In genomic region chr10:102043456-102043855, GRCh38 we compare ENCODE assay signal across 26 cellular contexts.
"Had no signal": no experiment of that assay in that cellular context is flagged by ENCODE, and none has a peak within 500 bp of the region (broad histone marks: within the 10 kb centered on the region; RNA-seq: fewer than 3 reads in every experiment).

No MANE protein-coding gene starts in this region.

- H3K36me3 ChIP-seq: brain microvascular endothelial cell, ovary, prostate gland had no signal

- H3K27ac Mint-ChIP-seq: activated B cell treated with CpG ODN at 0.5 μM for 24 hours; activated CD8-positive, alpha-beta T cell treated with anti-CD3 and anti-CD28 coated beads for 36 hours; activated naive CD8-positive, alpha-beta T cell; nephron progenitor cell; stimulated activated naive B cell treated with anti-CD40 and anti-IgM and Interleukin-4, amounts not matched to agents 10 μg/mL and 1 μg/mL and 100 μg/mL, for 72 hours; T-cell had no signal

- H3K4me3 ChIP-seq: adrenal gland, coronary artery, dorsolateral prefrontal cortex, heart left ventricle, left lung, ovary, prostate gland, sigmoid colon, stomach, thyroid gland had no signal

- H3K27me3 Mint-ChIP-seq: activated B cell treated with CpG ODN at 0.5 μM for 24 hours; activated CD8-positive, alpha-beta T cell treated with anti-CD3 and anti-CD28 coated beads for 36 hours; activated naive CD8-positive, alpha-beta T cell; stimulated activated naive B cell treated with anti-CD40 and anti-IgM and Interleukin-4, amounts not matched to agents 10 μg/mL and 1 μg/mL and 100 μg/mL, for 72 hours; T-cell had no signal

- H3K4me3 Mint-ChIP-seq: activated B cell treated with CpG ODN at 0.5 μM for 24 hours; activated CD8-positive, alpha-beta T cell treated with anti-CD3 and anti-CD28 coated beads for 36 hours; activated naive CD8-positive, alpha-beta T cell; nephron progenitor cell; stimulated activated naive B cell treated with anti-CD40 and anti-IgM and Interleukin-4, amounts not matched to agents 10 μg/mL and 1 μg/mL and 100 μg/mL, for 72 hours; T-cell had no signal

- H3K9me3 ChIP-seq: adrenal gland, heart left ventricle, left lung, ovary, prostate gland, sigmoid colon, stomach, thyroid gland had no signal

- H3K27me3 ChIP-seq: adrenal gland, brain microvascular endothelial cell, dorsolateral prefrontal cortex, heart left ventricle, left lung, ovary, sigmoid colon, stomach, thyroid gland had no signal

- H3K9me3 Mint-ChIP-seq: activated B cell treated with CpG ODN at 0.5 μM for 24 hours; activated CD8-positive, alpha-beta T cell treated with anti-CD3 and anti-CD28 coated beads for 36 hours; nephron progenitor cell; stimulated activated naive B cell treated with anti-CD40 and anti-IgM and Interleukin-4, amounts not matched to agents 10 μg/mL and 1 μg/mL and 100 μg/mL, for 72 hours; T-cell had no signal

- H3K4me1 ChIP-seq: prostate gland had no signal

- ATAC-seq: activated CD8-positive, alpha-beta T cell treated with anti-CD3 and anti-CD28 coated beads for 36 hours; heart left ventricle; stimulated activated naive B cell treated with anti-CD40 and anti-IgM and Interleukin-4, amounts not matched to agents 10 μg/mL and 1 μg/mL and 100 μg/mL, for 72 hours; T-cell had no signal

- H3K27ac ChIP-seq: adrenal gland, brain microvascular endothelial cell, coronary artery, dorsolateral prefrontal cortex, heart left ventricle, ovary, prostate gland, sigmoid colon, stomach, thyroid gland had no signal

- DNase-seq: activated B cell treated with CpG ODN at 0.5 μM for 24 hours; activated CD4-positive, alpha-beta T cell treated with anti-CD3 and anti-CD28 coated beads, Interleukin-2, amount 50 U/mL, for 1 hour; activated CD8-positive, alpha-beta T cell treated with anti-CD3 and anti-CD28 coated beads for 36 hours; activated effector memory CD4-positive, alpha-beta T cell treated with Interleukin-2 at 50 U/mL for 16 hours; activated naive CD4-positive, alpha-beta T cell treated with Interleukin-2 at 50 U/mL for 16 hours; activated T-cell treated with anti-CD3 and anti-CD28 coated beads, Interleukin-2, amount 50 U/mL, for 48 hours; adrenal gland; brain microvascular endothelial cell; dorsolateral prefrontal cortex; effector memory CD4-positive, alpha-beta T cell; heart left ventricle; kidney glomerular epithelial cell; left lung; nephron progenitor cell; ovary; retina; sigmoid colon; stimulated activated CD4-positive, alpha-beta T cell treated with anti-CD3 and anti-CD28 coated beads, Interleukin-15, amount 100 ng/mL, for 24 hours; stimulated activated CD4-positive, alpha-beta T cell treated with anti-CD3 and anti-CD28 coated beads, Interleukin-2, amount 100 ng/mL, for 24 hours; stimulated activated naive B cell treated with anti-CD40 and anti-IgM and Interleukin-4, amounts not matched to agents 10 μg/mL and 1 μg/mL and 100 μg/mL, for 72 hours; stomach; T-cell; thyroid gland had no signal
